Comparison of ENCODE assay signal across 1 cellular context in genomic region chr14:24938593-24938992, GRCh38.
TF ChIP-seq lines count a peak whose summit lies in the region.

No MANE protein-coding gene starts in this region.

TF ChIP-seq in GM23338, 12 proteins besides CTCF, POLR2A, EP300 and RAD21 (continued from another document):
- no peak for TF ChIP-seq REST (IDR thresholded peaks at IDR 0.05; ENCODE audit: unreplicated experiment)
